In genomic region chr4:165255439-165255838, GRCh38 we compare ENCODE assay signal across 8 cellular contexts. TPM values are rescaled to one million over a fixed set of nuclear protein-coding genes. Genes with fewer than 3 reads are reported as not detected.
DNase-seq lines count a peak whose midpoint lies in the region; ATAC-seq, FAIRE-seq and TF ChIP-seq lines count a peak whose summit lies in the region.
"Not testable (repeated sequence)": the region's sequence is repeated elsewhere in the genome, so short reads cannot be mapped to it uniquely, and the experiment has no call there.

No MANE protein-coding gene starts in this region.

- H3F3A ChIP-seq in GM23248 (ENCODE audit: insufficient read depth); SU-DHL-6 (ENCODE audit: insufficient read depth): not testable (repeated sequence)

- peaks cover 20% of the 10 kb centered on the region for H3K36me3 Mint-ChIP-seq in activated T-helper 1 cell treated with anti-CD3 and anti-CD28 coated beads, Interleukin-12 subunit alpha, Interleukin-12 subunit beta, Interleukin-2, Interleukin-4 antibody, amounts not matched to agents 30 ng/mL and 10 ng/mL and 1 ng/mL, durations not matched to agents 14 hours and 24 hours and 36 hours (ENCODE audit: low read depth)
- not testable (repeated sequence) for H3K36me3 Mint-ChIP-seq in natural killer cell treated with Interleukin-12 subunit alpha and Interleukin-12 subunit beta and Interleukin-15 and Interleukin-18, amount 100 ng/mL, for 72 hours

- H3K27me3 ChIP-seq in GM23248 (replicated peaks; ENCODE audit: insufficient read depth); SU-DHL-6 (ENCODE audit: low read length); thoracic aorta (replicated peaks; ENCODE audit: insufficient read depth): not testable (repeated sequence)

- H3K27ac Mint-ChIP-seq in activated T-helper 1 cell treated with anti-CD3 and anti-CD28 coated beads, Interleukin-12 subunit alpha, Interleukin-12 subunit beta, Interleukin-2, Interleukin-4 antibody, amounts not matched to agents 30 ng/mL and 10 ng/mL and 1 ng/mL, durations not matched to agents 14 hours and 24 hours and 36 hours: peak overlapping the region; percentile 96
- peak overlapping the region; percentile 77 to 84 for H3K27ac Mint-ChIP-seq in natural killer cell treated with Interleukin-12 subunit alpha and Interleukin-12 subunit beta and Interleukin-15 and Interleukin-18, amount 100 ng/mL, for 72 hours

- not testable (repeated sequence) for H3K4me3 ChIP-seq in GM23248; SU-DHL-6 (ENCODE audit: insufficient read depth, low read length, poor library complexity, severe bottlenecking); thoracic aorta

- not testable (repeated sequence) for H3K79me2 ChIP-seq in GM23248 (ENCODE audit: insufficient read depth); SU-DHL-6 (ENCODE audit: insufficient read depth, low read length)

- H3K9me3 Mint-ChIP-seq in activated T-helper 1 cell treated with anti-CD3 and anti-CD28 coated beads, Interleukin-12 subunit alpha, Interleukin-12 subunit beta, Interleukin-2, Interleukin-4 antibody, amounts not matched to agents 30 ng/mL and 10 ng/mL and 1 ng/mL, durations not matched to agents 14 hours and 24 hours and 36 hours; natural killer cell treated with Interleukin-12 subunit alpha and Interleukin-12 subunit beta and Interleukin-15 and Interleukin-18, amount 100 ng/mL, for 72 hours: not testable (repeated sequence)

- not testable (repeated sequence) for H3K9me2 ChIP-seq in GM23248 (ENCODE audit: insufficient read depth); SU-DHL-6 (replicated peaks; ENCODE audit: insufficient read depth, low read length)

- in situ Hi-C loops in GM23248 (cut with MboI): not testable (repeated sequence)

- H3K9ac ChIP-seq in GM23248; SU-DHL-6 (ENCODE audit: low read length): not testable (repeated sequence)

- not testable (repeated sequence) for H3K4me2 ChIP-seq in GM23248 (ENCODE audit: unreplicated experiment)
- H3K4me2 ChIP-seq in SU-DHL-6 (ENCODE audit: low read depth, low read length, poor library complexity, severe bottlenecking): peak overlapping the region; percentile 40

- H3K27ac ChIP-seq in GM23248; SU-DHL-6 (ENCODE audit: low read depth, low read length); thoracic aorta: not testable (repeated sequence)

- H3K4me1 Mint-ChIP-seq in activated T-helper 1 cell treated with anti-CD3 and anti-CD28 coated beads, Interleukin-12 subunit alpha, Interleukin-12 subunit beta, Interleukin-2, Interleukin-4 antibody, amounts not matched to agents 30 ng/mL and 10 ng/mL and 1 ng/mL, durations not matched to agents 14 hours and 24 hours and 36 hours (ENCODE audit: low read depth): peaks cover 58% of the 10 kb centered on the region
- H3K4me1 Mint-ChIP-seq in natural killer cell treated with Interleukin-12 subunit alpha and Interleukin-12 subunit beta and Interleukin-15 and Interleukin-18, amount 100 ng/mL, for 72 hours (ENCODE audit: low read depth in 2 of 2): peaks cover 28 to 29% of the 10 kb centered on the region in 2 donors

- intact Hi-C loops in activated T-helper 1 cell treated with anti-CD3 and anti-CD28 coated beads, Interleukin-12 subunit alpha, Interleukin-12 subunit beta, Interleukin-2, Interleukin-4 antibody, amounts not matched to agents 30 ng/mL and 10 ng/mL and 1 ng/mL, durations not matched to agents 14 hours and 24 hours and 36 hours (cut with micrococcal nuclease): loop anchor here (5.0 kb wide), 2 partner anchors 47 to 123 kb away; no protein-coding TSS in a partner anchor

- not testable (repeated sequence) for H3K36me3 ChIP-seq in GM23248 (ENCODE audit: low read depth); SU-DHL-6 (ENCODE audit: low read length); thoracic aorta

- H3K4me3 Mint-ChIP-seq in activated T-helper 1 cell treated with anti-CD3 and anti-CD28 coated beads, Interleukin-12 subunit alpha, Interleukin-12 subunit beta, Interleukin-2, Interleukin-4 antibody, amounts not matched to agents 30 ng/mL and 10 ng/mL and 1 ng/mL, durations not matched to agents 14 hours and 24 hours and 36 hours: peak overlapping the region; percentile 70
- H3K4me3 Mint-ChIP-seq in natural killer cell treated with Interleukin-12 subunit alpha and Interleukin-12 subunit beta and Interleukin-15 and Interleukin-18, amount 100 ng/mL, for 72 hours: peak overlapping the region; percentile 71

- WGBS in GM23248 (ENCODE audit: low coverage in 1 of 2, low lambda C conversion rate in 2 of 2, missing lambda C conversion rate in 2 of 2), 2 experiments: 35 to 43% methylated on average over 4 of the region's 4 CpGs

- not testable (repeated sequence) for H4K20me1 ChIP-seq in GM23248 (ENCODE audit: insufficient read depth); SU-DHL-6 (ENCODE audit: low read depth, low read length)

- not testable (repeated sequence) for H2AFZ ChIP-seq in GM23248; SU-DHL-6 (ENCODE audit: low read depth, low read length, severe bottlenecking)

- FAIRE-seq in GM18507 (lab: Jason Lieb, UNC): peak; percentile 95

- DNase-seq in GM18507 (ENCODE audit: extremely low spot score, insufficient read length, low read depth): peak; percentile 5
- DNase-seq in GM23248: peak; percentile 45
- peak; percentile 56 for DNase-seq in activated T-helper 1 cell treated with anti-CD3 and anti-CD28 coated beads, Interleukin-12 subunit alpha, Interleukin-12 subunit beta, Interleukin-2, Interleukin-4 antibody, amounts not matched to agents 30 ng/mL and 10 ng/mL and 1 ng/mL, durations not matched to agents 14 hours and 24 hours and 36 hours (ENCODE audit: low spot score)
- DNase-seq in fibroblast of gingiva (ENCODE audit: low read depth): peak; percentile 32
- not testable (repeated sequence) for DNase-seq in natural killer cell treated with Interleukin-12 subunit alpha and Interleukin-12 subunit beta and Interleukin-15 and Interleukin-18, amount 100 ng/mL, for 72 hours (ENCODE audit: low spot score)
- DNase-seq in thoracic aorta (ENCODE audit: low spot score): peak; percentile 8

- TF ChIP-seq CTCF in SU-DHL-6 (IDR thresholded peaks at IDR 0.05; ENCODE audit: insufficient read depth, low read length, poor library complexity, severe bottlenecking); thoracic aorta (IDR thresholded peaks at IDR 0.05): not testable (repeated sequence)

- H3K4me1 ChIP-seq in GM23248 (ENCODE audit: insufficient read depth); thoracic aorta (ENCODE audit: control insufficient read depth in 1 of 2, low read depth in 2 of 2): not testable (repeated sequence)

- not testable (repeated sequence) for H3K9me3 ChIP-seq in GM23248 (ENCODE audit: low read depth); SU-DHL-6 (ENCODE audit: insufficient read depth, low read length); thoracic aorta

- ATAC-seq in HG03565 (IDR thresholded peaks at IDR 0.05; ENCODE audit: unreplicated experiment): peak; percentile 94
- peak; percentile 78 to 86 for ATAC-seq in natural killer cell treated with Interleukin-12 subunit alpha and Interleukin-12 subunit beta and Interleukin-15 and Interleukin-18, amount 100 ng/mL, for 72 hours
- not testable (repeated sequence) for ATAC-seq in thoracic aorta (ENCODE audit: insufficient number of reproducible peaks, low FRiP score, low read depth)

- not testable (repeated sequence) for H3K27me3 Mint-ChIP-seq in activated T-helper 1 cell treated with anti-CD3 and anti-CD28 coated beads, Interleukin-12 subunit alpha, Interleukin-12 subunit beta, Interleukin-2, Interleukin-4 antibody, amounts not matched to agents 30 ng/mL and 10 ng/mL and 1 ng/mL, durations not matched to agents 14 hours and 24 hours and 36 hours (ENCODE audit: insufficient read depth); natural killer cell treated with Interleukin-12 subunit alpha and Interleukin-12 subunit beta and Interleukin-15 and Interleukin-18, amount 100 ng/mL, for 72 hours

RNA-seq across cellular contexts. Expression of gene KLHL2, which starts 48.1 kb away (rescaled TPM):
- 14.8 and 20.2 TPM in 2 replicates for total RNA-seq in GM23248 (2014; rRNA removed; shearing (Covaris generic))
- polyA plus RNA-seq in GM23248 (2016; fragmentation: Nextera tagmentation; extraction: Ambion mirVana): 10.9 and 11.0 TPM in 2 replicates
- 38.6 and 40.6 TPM in 2 replicates for total RNA-seq in activated T-helper 1 cell treated with anti-CD3 and anti-CD28 coated beads, Interleukin-12 subunit alpha, Interleukin-12 subunit beta, Interleukin-2, Interleukin-4 antibody, amounts not matched to agents 30 ng/mL and 10 ng/mL and 1 ng/mL, durations not matched to agents 14 hours and 24 hours and 36 hours
- total RNA-seq in natural killer cell treated with Interleukin-12 subunit alpha and Interleukin-12 subunit beta and Interleukin-15 and Interleukin-18, amount 100 ng/mL, for 72 hours: 10 to 100 TPM; 53.7 to 80.1 TPM
- total RNA-seq in thoracic aorta: 10 to 100 TPM; 13.5 to 48.2 TPM
